30 cellular contexts compared by ENCODE assay signal in genomic region chr5:146301666-146302065, GRCh38. TPM values are rescaled to one million over a fixed set of nuclear protein-coding genes. Genes with fewer than 3 reads are reported as not detected.
"Had no signal": no experiment of that assay in that cellular context is flagged by ENCODE, and none has a peak within 500 bp of the region (broad histone marks: within the 10 kb centered on the region; RNA-seq: fewer than 3 reads in every experiment).

No MANE protein-coding gene starts in this region.

- H3K4me3 ChIP-seq: body of pancreas, cardiac muscle cell, colonic mucosa, esophagus squamous epithelium, gastroesophageal sphincter, hepatocyte, ovary, prostate gland, right atrium auricular region, tibial nerve had no signal

- H3K4me1 ChIP-seq: body of pancreas, colonic mucosa, esophagus squamous epithelium, gastroesophageal sphincter, prostate gland, right atrium auricular region, tibial nerve had no signal

- H3K36me3 ChIP-seq: cardiac muscle cell, colonic mucosa, esophagus squamous epithelium, gastroesophageal sphincter, neutrophil, ovary, prostate gland, right atrium auricular region, tibial nerve, WERI-Rb-1 had no signal

- H3K9me3 ChIP-seq: body of pancreas, colonic mucosa, esophagus squamous epithelium, gastroesophageal sphincter, neutrophil, ovary, prostate gland, right atrium auricular region, tibial nerve had no signal

- DNase-seq: activated CD4-positive, alpha-beta T cell treated with anti-CD3 and anti-CD28 coated beads for 48 hours; activated CD4-positive, alpha-beta T cell treated with anti-CD3 and anti-CD28 coated beads, Interleukin-2, amount 50 U/mL, for 48 hours; activated CD8-positive, alpha-beta memory T cell treated with anti-CD3 and anti-CD28 coated beads for 24 hours; activated effector memory CD4-positive, alpha-beta T cell treated with Interleukin-2 at 50 U/mL for 16 hours; activated naive CD4-positive, alpha-beta T cell treated with Interleukin-2 at 50 U/mL for 16 hours; aorta; body of pancreas; cerebellar nuclear complex; colonic mucosa; effector CD8-positive, alpha-beta T cell; esophagus squamous epithelium; left cardiac atrium; midbrain; ovary; stimulated activated CD4-positive, alpha-beta T cell treated with anti-CD3 and anti-CD28 coated beads, Interleukin-15, amount 100 ng/mL, for 24 hours; stimulated activated CD4-positive, alpha-beta T cell treated with anti-CD3 and anti-CD28 coated beads, Interleukin-2, amount 100 ng/mL, for 24 hours; stimulated activated naive B cell treated with anti-CD40 and anti-IgM and Interleukin-4, amounts not matched to agents 10 μg/mL and 1 μg/mL and 100 μg/mL, for 72 hours; WERI-Rb-1 had no signal

- ATAC-seq: activated CD4-positive, CD25-positive, alpha-beta regulatory T cell treated with anti-CD3 and anti-CD28 coated beads, Interleukin-2, amount 50 U/mL, for 24 hours; body of pancreas; gastroesophageal sphincter; left cardiac atrium; natural killer cell treated with Interleukin-12 subunit alpha and Interleukin-12 subunit beta and Interleukin-15 and Interleukin-18, amount 100 ng/mL, for 72 hours; stimulated activated naive B cell treated with anti-CD40 and anti-IgM and Interleukin-4, amounts not matched to agents 10 μg/mL and 1 μg/mL and 100 μg/mL, for 72 hours had no signal

- H2AFZ ChIP-seq: hepatocyte had no signal

- H3K79me2 ChIP-seq: hepatocyte had no signal

- H3K27ac ChIP-seq: body of pancreas, cardiac muscle cell, colonic mucosa, epithelial cell of prostate, esophagus squamous epithelium, gastroesophageal sphincter, hepatocyte, neutrophil, ovary, prostate gland, right atrium auricular region, tibial nerve, WERI-Rb-1 had no signal

- H3K4me2 ChIP-seq: hepatocyte had no signal

- H3K27me3 ChIP-seq: body of pancreas, colonic mucosa, esophagus squamous epithelium, gastroesophageal sphincter, ovary, right atrium auricular region, tibial nerve had no signal

RNA-seq across cellular contexts. Expression of gene POU4F3, which starts 37.0 kb away (rescaled TPM):
- total RNA-seq: colonic mucosa; esophagus squamous epithelium; gastroesophageal sphincter; hepatocyte; liver; natural killer cell treated with Interleukin-12 subunit alpha and Interleukin-12 subunit beta and Interleukin-15 and Interleukin-18, amount 100 ng/mL, for 72 hours; prostate gland; right atrium auricular region; T-helper 1 cell treated with Interleukin-12 subunit alpha and Interleukin-12 subunit beta and Interleukin-4 antibody, amounts not matched to agents 30 ng/mL and 1 ng/mL, for 36 hours had no signal
- polyA plus RNA-seq: cardiac muscle cell, hepatocyte, liver had no signal
